In genomic region chr9:83511051-83511450, GRCh38 we compare ENCODE assay signal across 9 cellular contexts. TPM values are rescaled to one million over a fixed set of nuclear protein-coding genes. Genes with fewer than 3 reads are reported as not detected.
A peak's percentile ranks its signal among the peaks of the same experiment; 100 is the strongest.
DNase-seq lines count a peak whose midpoint lies in the region; ATAC-seq, FAIRE-seq and TF ChIP-seq lines count a peak whose summit lies in the region.
"Had no signal": no experiment of that assay in that cellular context is flagged by ENCODE, and none has a peak within 500 bp of the region (broad histone marks: within the 10 kb centered on the region; RNA-seq: fewer than 3 reads in every experiment).

No MANE protein-coding gene starts in this region.

- H3K4me3 Mint-ChIP-seq in astrocyte (ENCODE audit: unreplicated experiment): no peak overlapping the region
- no peak overlapping the region for H3K4me3 Mint-ChIP-seq in CD4-positive, alpha-beta memory T cell

- POLR2A ChIA-PET in CD4-positive, alpha-beta memory T cell (lab: Charles Lee; ENCODE audit: partially characterized antibody): no interaction called here

- H3K27ac ChIP-seq in astrocyte (ENCODE audit: low read depth, low read length): no peak overlapping the region
- H3K27ac ChIP-seq in CD4-positive, alpha-beta memory T cell (ENCODE audit: low read depth, low read length): no peak overlapping the region

- H3K9me3 Mint-ChIP-seq in astrocyte (ENCODE audit: unreplicated experiment): peaks cover 2% of the 10 kb centered on the region
- no peaks in the 10 kb centered on the region for H3K9me3 Mint-ChIP-seq in CD4-positive, alpha-beta memory T cell

- 47 to 60% methylated on average over 1 of the region's 1 CpG for WGBS in lower leg skin, 2 donors

- H3K9ac ChIP-seq in astrocyte (ENCODE audit: low read length): no peak overlapping the region

- ATAC-seq in GM19468 (IDR thresholded peaks at IDR 0.05; ENCODE audit: extremely low read depth, unreplicated experiment): peak; percentile 86
- ATAC-seq in HG03439 (IDR thresholded peaks at IDR 0.05; ENCODE audit: unreplicated experiment): peak; percentile 94

- H3K36me3 ChIP-seq in astrocyte (ENCODE audit: insufficient read depth, low read length): no peaks in the 10 kb centered on the region
- no peaks in the 10 kb centered on the region for H3K36me3 ChIP-seq in CD4-positive, alpha-beta memory T cell (ENCODE audit: insufficient read depth, low read length)

- peaks cover 7% of the 10 kb centered on the region for H3K4me1 ChIP-seq in astrocyte (ENCODE audit: insufficient read depth, low read length)
- no peaks in the 10 kb centered on the region for H3K4me1 ChIP-seq in CD4-positive, alpha-beta memory T cell (ENCODE audit: insufficient read depth, low read length)

- no peaks in the 10 kb centered on the region for H4K20me1 ChIP-seq in astrocyte (ENCODE audit: insufficient read depth, low read length)

- intact Hi-C loops in lower leg skin (cut with DNase I; ENCODE audit: low total_unique reads): no loop called here
- intact Hi-C loops in CD4-positive, alpha-beta memory T cell (cut with micrococcal nuclease): no loop called here

- no peaks in the 10 kb centered on the region for H3K27me3 ChIP-seq in astrocyte (ENCODE audit: insufficient read depth, low read length)
- H3K27me3 ChIP-seq in CD4-positive, alpha-beta memory T cell (ENCODE audit: insufficient read depth, low read length): no peaks in the 10 kb centered on the region

- H3K27ac Mint-ChIP-seq in astrocyte (ENCODE audit: unreplicated experiment): no peak overlapping the region
- H3K27ac Mint-ChIP-seq in CD4-positive, alpha-beta memory T cell: no peak overlapping the region

- no peak overlapping the region for H2AFZ ChIP-seq in astrocyte (ENCODE audit: low read depth, low read length)

- H3K27me3 Mint-ChIP-seq in astrocyte (ENCODE audit: low read depth, unreplicated experiment): no peaks in the 10 kb centered on the region
- peaks cover 0 to 3% of the 10 kb centered on the region in 2 donors for H3K27me3 Mint-ChIP-seq in CD4-positive, alpha-beta memory T cell

- peak overlapping the region; percentile 24 for H3K4me2 ChIP-seq in astrocyte (ENCODE audit: low read length)

- peaks cover 14% of the 10 kb centered on the region for H3K4me1 Mint-ChIP-seq in astrocyte (ENCODE audit: low read depth, unreplicated experiment)
- H3K4me1 Mint-ChIP-seq in CD4-positive, alpha-beta memory T cell: peaks cover 4 to 10% (median 7%) of the 10 kb centered on the region in 4 donors

- FAIRE-seq in astrocyte (lab: Jason Lieb, UNC): no peak
- FAIRE-seq: H1 had no signal

- TF ChIP-seq POLR2A in lower leg skin (IDR thresholded peaks at IDR 0.05): no peak

- H3K4me3 ChIP-seq in astrocyte (ENCODE audit: insufficient read depth, low read depth, low read length): no peak overlapping the region
- H3K4me3 ChIP-seq in lower leg skin (ENCODE audit: low read depth, poor library complexity, severe bottlenecking): no peak overlapping the region
- H3K4me3 ChIP-seq in CD4-positive, alpha-beta memory T cell (ENCODE audit: low read length in 2 of 2): no peak overlapping the region

- CTCF ChIA-PET in CD4-positive, alpha-beta memory T cell (lab: Charles Lee; ENCODE audit: partially characterized antibody): no interaction called here

- H3K79me2 ChIP-seq in astrocyte (ENCODE audit: insufficient read depth, low read length): no peaks in the 10 kb centered on the region

- DNase-seq in GF-D8 (lab: John Stamatoyannopoulos, UW) (peak; percentile 41), astrocyte (ENCODE audit: low read depth) (peak; percentile 11), lower leg skin (ENCODE audit: low spot score in 2 of 2) (no peak), NCI-H1105 (lab: John Stamatoyannopoulos, UW) (no peak), NCI-H2081 treated with DMSO at 0.1 percent for 48 hours (lab: John Stamatoyannopoulos, UW) (no peak)
- no peak for DNase-seq in CD4-positive, alpha-beta memory T cell

- H3K9me3 ChIP-seq in astrocyte (ENCODE audit: insufficient read depth, low read depth, low read length): no peaks in the 10 kb centered on the region
- H3K9me3 ChIP-seq in CD4-positive, alpha-beta memory T cell (ENCODE audit: control insufficient read depth in 1 of 2, low read length in 2 of 2): no peaks in the 10 kb centered on the region

- no peaks in the 10 kb centered on the region for H3K36me3 Mint-ChIP-seq in astrocyte (ENCODE audit: low read depth, unreplicated experiment)
- H3K36me3 Mint-ChIP-seq in CD4-positive, alpha-beta memory T cell: peaks cover 0 to 9% of the 10 kb centered on the region in 2 donors

- TF ChIP-seq CTCF in astrocyte (IDR thresholded peaks at IDR 0.05; ENCODE audit: insufficient read depth, low read depth, low read length) (no peak), lower leg skin (IDR thresholded peaks at IDR 0.05) (no peak)

RNA-seq across cellular contexts. Expression of gene FRMD3, which starts 27.1 kb away (rescaled TPM):
- 0.29 and 0.39 TPM in 2 replicates for total RNA-seq in astrocyte
- total RNA-seq in lower leg skin: 1 to 10 TPM; 2.2 to 5.8 (median 4.4) TPM
- 1 to 10 TPM; 1.1 to 1.3 TPM for total RNA-seq in CD4-positive, alpha-beta memory T cell
- under 1 TPM in 1 of 2 donors, not detected in 1; 0.22 TPM for polyA plus RNA-seq in CD4-positive, alpha-beta memory T cell

Comparison
In these comparisons a context has a peak if more than half of its experiments do, and no peak if none do; other contexts are left out.
1. DNase-seq: peak in GF-D8 (single experiment) and astrocyte (single experiment); none in lower leg skin (0 of 2), NCI-H1105 (single experiment), NCI-H2081 treated with DMSO at 0.1 percent for 48 hours (single experiment) and CD4-positive, alpha-beta memory T cell (0 of 5).